ENCODE assay signal across 23 cellular contexts in the genomic region with DNA sequence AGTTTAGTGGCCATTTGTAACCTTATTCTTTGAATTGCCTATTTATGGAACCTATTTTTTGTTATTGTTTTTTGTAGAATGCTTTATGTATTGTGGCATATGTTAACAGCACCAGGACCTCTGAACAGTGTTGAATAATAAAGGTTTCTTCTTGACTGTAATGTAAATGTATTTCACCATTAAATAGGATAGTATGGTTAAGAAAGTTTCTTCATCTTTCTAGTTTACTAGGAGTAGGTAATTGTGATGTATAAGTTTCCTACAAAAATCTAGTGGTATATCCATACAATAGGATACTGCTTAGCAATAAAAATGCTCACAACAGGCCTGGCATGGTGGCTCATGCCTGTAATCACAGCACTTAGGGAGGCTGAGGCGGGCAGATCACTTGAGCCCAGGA.
"Had no signal": no experiment of that assay in that cellular context is flagged by ENCODE, and none has a peak within 500 bp of the region (broad histone marks: within the 10 kb centered on the region; RNA-seq: fewer than 3 reads in every experiment).

No MANE protein-coding gene starts in this region.

- H3K4me2 ChIP-seq: SK-N-SH had no signal

- H3K36me3 ChIP-seq: cardiac muscle cell, gastroesophageal sphincter, right lobe of liver, tibial nerve had no signal

- H3K9me2 ChIP-seq: SK-N-SH had no signal

- H3K27me3 ChIP-seq: body of pancreas, cardiac muscle cell, gastroesophageal sphincter, right lobe of liver, tibial nerve had no signal

- H3K9me3 Mint-ChIP-seq: activated naive CD4-positive, alpha-beta T cell treated with anti-CD3 and anti-CD28 coated beads, Interleukin-2, amount 10 ng/mL, durations not matched to agents 7 days and 5 days; activated T-cell treated with anti-CD3 and anti-CD28 coated beads, Interleukin-2, amount 50 U/mL, for 72 hours had no signal

- H3K9me3 ChIP-seq: body of pancreas, gastroesophageal sphincter, right lobe of liver, SK-N-SH, tibial nerve had no signal

- FAIRE-seq: islet of Langerhans had no signal

- H3K27me3 Mint-ChIP-seq: activated naive CD4-positive, alpha-beta T cell treated with anti-CD3 and anti-CD28 coated beads, Interleukin-2, amount 10 ng/mL, durations not matched to agents 7 days and 5 days had no signal

- H3K27ac Mint-ChIP-seq: activated naive CD4-positive, alpha-beta T cell treated with anti-CD3 and anti-CD28 coated beads, Interleukin-2, amount 10 ng/mL, durations not matched to agents 7 days and 5 days had no signal

- H3K27ac ChIP-seq: body of pancreas, cardiac muscle cell, epithelial cell of prostate, gastroesophageal sphincter, right lobe of liver, skin epidermis, VCaP had no signal

- ATAC-seq: activated T-cell treated with anti-CD3 and anti-CD28 coated beads, Interleukin-2, amount 50 U/mL, for 72 hours; body of pancreas; gastroesophageal sphincter; left cardiac atrium; right lobe of liver had no signal

- H3K4me3 Mint-ChIP-seq: activated naive CD4-positive, alpha-beta T cell treated with anti-CD3 and anti-CD28 coated beads, Interleukin-2, amount 10 ng/mL, durations not matched to agents 7 days and 5 days had no signal

- DNase-seq: activated CD4-positive, alpha-beta T cell treated with anti-CD3 and anti-CD28 coated beads for 1 hour; activated effector memory CD4-positive, alpha-beta T cell treated with anti-CD3 and anti-CD28 coated beads, Interleukin-2, amount 50 U/mL, for 16 hours; activated naive CD4-positive, alpha-beta T cell treated with anti-CD3 and anti-CD28 coated beads, Interleukin-2, amount 10 ng/mL, durations not matched to agents 7 days and 5 days; activated T-cell treated with anti-CD3 and anti-CD28 coated beads, Interleukin-2, amount 50 U/mL, for 72 hours; amygdala; body of pancreas; head of caudate nucleus; hypothalamus; left cardiac atrium; occipital lobe; posterior cingulate gyrus; right lobe of liver; SK-N-SH; stimulated activated CD4-positive, alpha-beta T cell treated with anti-CD3 and anti-CD28 coated beads, Interleukin-15, amount 100 ng/mL, for 24 hours; stimulated activated CD8-positive, alpha-beta memory T cell treated with anti-CD3 and anti-CD28 coated beads, Interleukin-4, amount 100 ng/mL, for 48 hours; stimulated activated naive CD4-positive, alpha-beta T cell treated with Interleukin-2 at 50 U/mL for 16 hours had no signal

- H3K4me1 ChIP-seq: right lobe of liver had no signal

- H3K9ac ChIP-seq: SK-N-SH had no signal

- H3K4me3 ChIP-seq: body of pancreas, cardiac muscle cell, gastroesophageal sphincter, right lobe of liver, skin epidermis, tibial nerve had no signal
